Comparison of ENCODE assay signal across 8 cellular contexts in genomic region chr16:67528222-67528869, GRCh38. TPM values are rescaled to one million over a fixed set of nuclear protein-coding genes. Genes with fewer than 3 reads are reported as not detected.
DNase-seq lines count a peak whose midpoint lies in the region; ATAC-seq and TF ChIP-seq lines count a peak whose summit lies in the region.

Gene RIPOR1 (plus strand): TSS chr16:67528829. CDS start chr16:67538447, 9,618 bp downstream.

- WGBS in esophagus, 2 donors: 16 to 18% methylated on average over 31 to 45 of the region's 45 CpGs
- WGBS in testis, 2 donors: 16 to 33% methylated on average over 6 to 23 of the region's 45 CpGs

- H3K9me2 ChIP-seq in Karpas-422 (replicated peaks; ENCODE audit: insufficient read depth, low read length): no peaks in the 10 kb centered on the region

- TF ChIP-seq CTCF in GM12865 (IDR thresholded peaks at IDR 0.05; ENCODE audit: insufficient read depth, low read depth, low read length, missing control alignments) (no peak), testis (IDR thresholded peaks at IDR 0.05) (no peak)

- DNase-seq in GM12865 (ENCODE audit: low read depth) (no peak), Karpas-422 (no peak), testis (peak; percentile 63)
- peak; percentile 72 for DNase-seq in activated CD8-positive, alpha-beta memory T cell treated with anti-CD3 and anti-CD28 coated beads, Interleukin-2, amount 50 U/mL, for 48 hours

- peaks cover 7% of the 10 kb centered on the region; the same call in 1 of the 2 replicates for H4K20me1 ChIP-seq in Karpas-422 (ENCODE audit: insufficient read depth, low read depth, low read length)

- peaks cover 31% of the 10 kb centered on the region for H3K4me1 ChIP-seq in Karpas-422 (ENCODE audit: low read length)
- peaks cover 0 to 7% of the 10 kb centered on the region in 2 donors for H3K4me1 ChIP-seq in esophagus (ENCODE audit: control insufficient read depth in 2 of 2, insufficient read depth in 2 of 2, low read length in 1 of 2)
- peaks cover 20 to 21% of the 10 kb centered on the region in 2 donors for H3K4me1 ChIP-seq in mucosa of rectum (ENCODE audit: control insufficient read depth in 2 of 2, insufficient read depth in 2 of 2, low read length in 2 of 2)
- peaks cover 30% of the 10 kb centered on the region for H3K4me1 ChIP-seq in testis

- no peaks in the 10 kb centered on the region for H3K36me3 ChIP-seq in Karpas-422 (ENCODE audit: insufficient read depth, low read length)
- no peaks in the 10 kb centered on the region for H3K36me3 ChIP-seq in esophagus (ENCODE audit: control insufficient read depth in 2 of 2, insufficient read depth in 2 of 2, low read length in 1 of 2)
- H3K36me3 ChIP-seq in mucosa of rectum (ENCODE audit: control insufficient read depth in 2 of 2, insufficient read depth in 2 of 2, low read length in 2 of 2): no peaks in the 10 kb centered on the region
- no peaks in the 10 kb centered on the region for H3K36me3 ChIP-seq in testis (ENCODE audit: low read depth, missing control alignments)

- peak within 1 kb of the TSS; percentile 72 for H3K4me2 ChIP-seq in Karpas-422 (ENCODE audit: low read depth, low read length, poor library complexity, severe bottlenecking)

- intact Hi-C loops in testis (cut with DNase I; ENCODE audit: low total_unique reads): no loop called here

- no peaks in the 10 kb centered on the region for H3K27me3 ChIP-seq in Karpas-422 (ENCODE audit: low read length)
- no peaks in the 10 kb centered on the region for H3K27me3 ChIP-seq in esophagus (ENCODE audit: control insufficient read depth in 1 of 2, insufficient read depth in 2 of 2, low read length in 2 of 2)
- peaks cover 7 to 13% of the 10 kb centered on the region in 2 donors for H3K27me3 ChIP-seq in mucosa of rectum (ENCODE audit: control insufficient read depth in 2 of 2, insufficient read depth in 2 of 2, low read length in 2 of 2)
- no peaks in the 10 kb centered on the region for H3K27me3 ChIP-seq in testis

- H3K27ac ChIP-seq in Karpas-422 (ENCODE audit: low read length) (no peak within 1 kb of the TSS), esophagus (ENCODE audit: low read depth in 2 of 2, low read length in 1 of 2) (peak within 1 kb of the TSS; percentile 76 to 77), mucosa of rectum (ENCODE audit: low read depth in 2 of 2, low read length in 2 of 2) (peak within 1 kb of the TSS; percentile 76 to 77), testis (peak within 1 kb of the TSS; percentile 87 to 91)

- peak within 1 kb of the TSS; percentile 64 for H3K9ac ChIP-seq in Karpas-422 (ENCODE audit: low read length)
- H3K9ac ChIP-seq in mucosa of rectum (ENCODE audit: low read depth in 1 of 2, low read length in 2 of 2): peak within 1 kb of the TSS; percentile 70 to 73

- no peak within 1 kb of the TSS for H2AFZ ChIP-seq in Karpas-422 (ENCODE audit: low read length)

- H3K79me2 ChIP-seq in Karpas-422 (ENCODE audit: low read length): no peaks in the 10 kb centered on the region

- ATAC-seq in GM18502 (IDR thresholded peaks at IDR 0.05; ENCODE audit: poor library complexity, unreplicated experiment) (no peak), GM21528 (IDR thresholded peaks at IDR 0.05; ENCODE audit: low FRiP score, unreplicated experiment) (no peak)

- no peaks in the 10 kb centered on the region for H3K9me3 ChIP-seq in Karpas-422 (ENCODE audit: low read length)
- H3K9me3 ChIP-seq in esophagus (ENCODE audit: control insufficient read depth in 2 of 2, insufficient read depth in 1 of 2, low read depth in 1 of 2, low read length in 1 of 2): no peaks in the 10 kb centered on the region
- peaks cover 0 to 2% of the 10 kb centered on the region in 2 donors for H3K9me3 ChIP-seq in mucosa of rectum (ENCODE audit: control insufficient read depth in 2 of 2, low read length in 2 of 2)
- no peaks in the 10 kb centered on the region for H3K9me3 ChIP-seq in testis

- H3K4me3 ChIP-seq in GM12865 (ENCODE audit: low read depth, low read length): peak within 1 kb of the TSS; percentile 51
- H3K4me3 ChIP-seq in Karpas-422 (ENCODE audit: low read length): peak within 1 kb of the TSS; percentile 59
- peak within 1 kb of the TSS; percentile 43 to 61 for H3K4me3 ChIP-seq in esophagus (ENCODE audit: low read depth in 1 of 2, low read length in 2 of 2)
- peak within 1 kb of the TSS; percentile 71 to 73 for H3K4me3 ChIP-seq in mucosa of rectum (ENCODE audit: low read length in 2 of 2)
- peak within 1 kb of the TSS; percentile 70 to 96 for H3K4me3 ChIP-seq in testis

- TF ChIP-seq POLR2A in testis (IDR thresholded peaks at IDR 0.05): no peak

RNA-seq across cellular contexts. Expression of gene RIPOR1, which starts in this region (rescaled TPM):
- total RNA-seq in Karpas-422 (2014; rRNA removed; shearing (Covaris generic); ENCODE audit: low replicate concordance): 1.3 and 2.9 TPM in 2 replicates
- polyA plus RNA-seq in esophagus: 10 to 100 TPM; 12.7 to 14.9 TPM
- total RNA-seq in testis: 100 to 1,000 TPM in 1 of 2 donors, 10 to 100 TPM in 1; 79.4 to 109 TPM
- 36.1 TPM for polyA plus RNA-seq in testis (ENCODE audit: insufficient read depth, low read depth, low replicate concordance)

Comparison
In these comparisons a context has a peak if more than half of its experiments do, and no peak if none do; other contexts are left out.
1. RNA of gene RIPOR1 (total RNA-seq): 79.4 to 109 TPM in testis; 1.3 to 2.9 TPM in Karpas-422; every median in the first group is over 10 times any median in the second.
2. DNase-seq: peak in activated CD8-positive, alpha-beta memory T cell treated with anti-CD3 and anti-CD28 coated beads, Interleukin-2, amount 50 U/mL, for 48 hours (single experiment) and testis (single experiment); none in GM12865 (single experiment) and Karpas-422 (single experiment).
3. Peak in every context shown above with its lines, with median percentiles within 50 percentile points of each other: H3K4me3 ChIP-seq.